ENCODE assay signal across 11 cellular contexts in the genomic region with DNA sequence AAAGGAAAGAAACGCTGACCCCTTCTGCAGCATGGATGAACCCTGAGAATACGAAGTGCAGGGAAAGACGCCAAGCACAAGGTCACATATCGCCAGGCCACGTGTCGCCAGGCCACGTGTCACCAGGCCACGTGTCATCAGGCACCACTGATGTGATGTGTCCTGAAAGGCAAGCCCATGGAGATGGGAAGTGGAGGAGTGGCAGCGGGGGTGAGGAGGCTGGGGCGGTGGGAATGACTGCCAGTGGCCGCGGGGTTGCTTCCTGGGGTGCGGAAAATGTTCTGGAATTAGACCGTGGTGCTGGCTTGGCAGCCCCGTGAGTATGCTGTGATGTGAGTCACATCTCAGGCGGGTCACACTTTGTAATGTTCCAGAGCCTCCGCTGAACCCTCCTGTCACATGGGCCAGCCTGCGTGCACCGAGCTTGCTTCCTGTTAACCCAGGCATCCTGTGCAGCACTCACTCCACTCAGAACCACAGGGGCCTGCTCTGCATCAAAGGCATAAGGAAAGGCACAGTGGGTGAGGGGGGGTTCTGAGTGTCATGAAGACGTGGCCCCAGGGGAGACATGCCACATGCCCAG. TPM values are rescaled to one million over a fixed set of nuclear protein-coding genes. Genes with fewer than 3 reads are reported as not detected.
DNase-seq lines count a peak whose midpoint lies in the region; ATAC-seq and TF ChIP-seq lines count a peak whose summit lies in the region.
"Had no signal": no experiment of that assay in that cellular context is flagged by ENCODE, and none has a peak within 500 bp of the region (broad histone marks: within the 10 kb centered on the region; RNA-seq: fewer than 3 reads in every experiment).

No MANE protein-coding gene starts in this region.

- no peaks in the 10 kb centered on the region for H3K27me3 ChIP-seq in right lobe of liver

- peak; percentile 71 for DNase-seq in activated naive CD4-positive, alpha-beta T cell treated with anti-CD3 and anti-CD28 coated beads for 36 hours
- no peak for DNase-seq in activated naive CD4-positive, alpha-beta T cell treated with Interleukin-2 at 50 U/mL for 16 hours
- peak; percentile 79 for DNase-seq in astrocyte of the cerebellum (ENCODE audit: low read depth)
- peak; percentile 34 to 62 (median 52) for DNase-seq in right lobe of liver
- peak; percentile 48 for DNase-seq in stimulated activated naive CD8-positive, alpha-beta T cell treated with anti-CD3 and anti-CD28 coated beads, Interleukin-15, Interleukin-2, amounts not matched to agents 100 U/mL and 50 U/mL, for 24 hours
- DNase-seq in NCI-H187 treated with DMSO at 0.1 percent for 48 hours (lab: John Stamatoyannopoulos, UW), result no peak
- no peak for DNase-seq in SHP77 (lab: John Stamatoyannopoulos, UW)
- DNase-seq: midbrain, NCI-H1048 had no signal

- ATAC-seq in right lobe of liver, result peak; percentile 39 to 67 (median 44)
- ATAC-seq in stimulated activated naive CD8-positive, alpha-beta T cell treated with anti-CD3 and anti-CD28 coated beads, Interleukin-15, Interleukin-2, amounts not matched to agents 100 U/mL and 50 U/mL, for 24 hours, result peak; percentile 78
- no peak for ATAC-seq in GM21825 (IDR thresholded peaks at IDR 0.05; ENCODE audit: unreplicated experiment)

- H3K4me1 Mint-ChIP-seq in activated naive CD4-positive, alpha-beta T cell treated with anti-CD3 and anti-CD28 coated beads for 36 hours (ENCODE audit: low read depth), result peaks cover 27% of the 10 kb centered on the region

- no peak overlapping the region for H3K4me3 Mint-ChIP-seq in activated naive CD4-positive, alpha-beta T cell treated with anti-CD3 and anti-CD28 coated beads for 36 hours
- H3K4me3 Mint-ChIP-seq: central memory CD8-positive, alpha-beta T cell had no signal

- no peaks in the 10 kb centered on the region for H3K9me3 Mint-ChIP-seq in activated naive CD4-positive, alpha-beta T cell treated with anti-CD3 and anti-CD28 coated beads for 36 hours
- H3K9me3 Mint-ChIP-seq: central memory CD8-positive, alpha-beta T cell had no signal

- no peaks in the 10 kb centered on the region for H3K9me3 ChIP-seq in right lobe of liver

- H3K4me1 ChIP-seq in right lobe of liver, result no peaks in the 10 kb centered on the region

- no peak for TF ChIP-seq POLR2A in right lobe of liver (IDR thresholded peaks at IDR 0.05)

- in situ Hi-C loops in astrocyte of the cerebellum (cut with HindIII; ENCODE audit: low sequenced_read_pairs), result no loop called here

- H3K4me3 ChIP-seq in astrocyte of the cerebellum (ENCODE audit: low read depth, low read length) (no peak overlapping the region), right lobe of liver (no peak overlapping the region)

- peaks cover 28% of the 10 kb centered on the region for H3K36me3 Mint-ChIP-seq in activated naive CD4-positive, alpha-beta T cell treated with anti-CD3 and anti-CD28 coated beads for 36 hours (ENCODE audit: low read depth)

- peak overlapping the region; percentile 46 for H3K27ac Mint-ChIP-seq in activated naive CD4-positive, alpha-beta T cell treated with anti-CD3 and anti-CD28 coated beads for 36 hours

- CTCF ChIA-PET in activated naive CD4-positive, alpha-beta T cell treated with anti-CD3 and anti-CD28 coated beads for 36 hours (lab: Charles Lee), result no interaction called here

- H3K27ac ChIP-seq in right lobe of liver, result no peak overlapping the region

- 70% methylated on average over 10 of the region's 20 CpGs for WGBS in right lobe of liver (ENCODE audit: insufficient coverage, low coverage, low lambda C conversion rate, missing lambda C conversion rate)

- peaks cover 0 to 34% (median 8%) of the 10 kb centered on the region in 4 donors for H3K36me3 ChIP-seq in right lobe of liver

- no peaks in the 10 kb centered on the region for H3K27me3 Mint-ChIP-seq in activated naive CD4-positive, alpha-beta T cell treated with anti-CD3 and anti-CD28 coated beads for 36 hours (ENCODE audit: low read depth)
- H3K27me3 Mint-ChIP-seq: central memory CD8-positive, alpha-beta T cell had no signal

- intact Hi-C loops in activated naive CD4-positive, alpha-beta T cell treated with anti-CD3 and anti-CD28 coated beads for 36 hours (cut with micrococcal nuclease), result loop anchor here (2.0 kb wide), 1 partner anchor 38 kb away; a partner anchor contains a TSS
- intact Hi-C loops in right lobe of liver (cut with DNase I), result loop anchor here in 1 of 2 donors (10.0 kb wide), 1 partner anchor 122 kb away; a partner anchor contains a TSS

- no peak for TF ChIP-seq CTCF in astrocyte of the cerebellum (IDR thresholded peaks at IDR 0.05; ENCODE audit: low read depth, low read length, missing control alignments)
- TF ChIP-seq CTCF in right lobe of liver (IDR thresholded peaks at IDR 0.05), result no peak

RNA-seq across cellular contexts. Expression of a gene that starts 39.0 kb away (rescaled TPM):
- 10 to 100 TPM; 26.0 to 26.8 TPM for total RNA-seq in activated naive CD4-positive, alpha-beta T cell treated with anti-CD3 and anti-CD28 coated beads for 36 hours
- total RNA-seq in right lobe of liver, result 100 to 1,000 TPM in 3 of 6 experiments, 10 to 100 TPM in 3; 61.6 to 140 (median 95.8) TPM

RNA-seq across cellular contexts. Expression of a gene that starts 51.9 kb away (rescaled TPM):
- 10 to 100 TPM; 14.2 to 14.8 TPM for total RNA-seq in activated naive CD4-positive, alpha-beta T cell treated with anti-CD3 and anti-CD28 coated beads for 36 hours
- 10 to 100 TPM; 16.8 to 35.1 (median 23.7) TPM for total RNA-seq in right lobe of liver

Comparison
In these comparisons a context has a peak if more than half of its experiments do, and no peak if none do; other contexts are left out.
1. DNase-seq: peak in activated naive CD4-positive, alpha-beta T cell treated with anti-CD3 and anti-CD28 coated beads for 36 hours (single experiment), astrocyte of the cerebellum (single experiment), right lobe of liver (3 of 3) and stimulated activated naive CD8-positive, alpha-beta T cell treated with anti-CD3 and anti-CD28 coated beads, Interleukin-15, Interleukin-2, amounts not matched to agents 100 U/mL and 50 U/mL, for 24 hours (single experiment); none in activated naive CD4-positive, alpha-beta T cell treated with Interleukin-2 at 50 U/mL for 16 hours (single experiment), NCI-H187 treated with DMSO at 0.1 percent for 48 hours (single experiment) and SHP77 (0 of 2).